ENCODE assay signal across 1 cellular context in the genomic region with DNA sequence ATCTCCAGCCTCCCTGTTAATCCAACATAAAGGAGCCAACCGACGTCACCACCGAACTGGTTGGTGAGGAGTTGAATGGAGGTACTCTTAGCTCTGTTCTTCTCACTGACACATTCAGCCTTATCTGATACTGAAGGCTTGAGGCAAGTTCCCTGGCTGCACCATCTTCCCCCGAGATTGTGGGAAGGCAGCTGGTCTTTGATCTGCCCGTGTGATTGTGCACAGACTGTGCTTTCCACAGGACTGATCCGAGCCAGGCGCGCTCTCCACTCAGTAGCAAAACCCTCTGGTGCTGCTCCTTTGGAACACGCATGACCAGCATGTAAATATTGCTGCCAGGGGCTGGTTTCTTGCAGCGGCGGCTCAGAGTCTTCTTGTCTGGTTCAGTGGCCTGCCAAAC.
TF ChIP-seq lines count a peak whose summit lies in the region.

No MANE protein-coding gene starts in this region.

TF ChIP-seq in K562, 482 proteins besides CTCF, POLR2A, EP300 and RAD21:
- no peak for TF ChIP-seq BRD9 (IDR thresholded peaks at IDR 0.05; ENCODE audit: low read depth, partially characterized antibody)
- TF ChIP-seq GATA2 (CRISPR knock-in tag; IDR thresholded peaks at IDR 0.05) = peak; percentile 74
- TF ChIP-seq CBFA2T2 (conservative IDR thresholded peaks at IDR 0.05) = 0 out of 2 replicates have a peak, but pooled peaks have one; percentile 32
- TF ChIP-seq, protein P1, sequence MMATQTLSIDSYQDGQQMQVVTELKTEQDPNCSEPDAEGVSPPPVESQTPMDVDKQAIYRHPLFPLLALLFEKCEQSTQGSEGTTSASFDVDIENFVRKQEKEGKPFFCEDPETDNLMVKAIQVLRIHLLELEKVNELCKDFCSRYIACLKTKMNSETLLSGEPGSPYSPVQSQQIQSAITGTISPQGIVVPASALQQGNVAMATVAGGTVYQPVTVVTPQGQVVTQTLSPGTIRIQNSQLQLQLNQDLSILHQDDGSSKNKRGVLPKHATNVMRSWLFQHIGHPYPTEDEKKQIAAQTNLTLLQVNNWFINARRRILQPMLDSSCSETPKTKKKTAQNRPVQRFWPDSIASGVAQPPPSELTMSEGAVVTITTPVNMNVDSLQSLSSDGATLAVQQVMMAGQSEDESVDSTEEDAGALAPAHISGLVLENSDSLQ (IDR thresholded peaks at IDR 0.05) = peak; percentile 21; the same call in 1 of the 2 replicates
- TF ChIP-seq CTBP1 (IDR thresholded peaks at IDR 0.05; ENCODE audit: borderline replicate concordance) = peak; percentile 61; the same call in 1 of the 2 replicates
- peak; percentile 27; the same call in 1 of the 2 replicates for TF ChIP-seq TEAD4 (IDR thresholded peaks at IDR 0.05; ENCODE audit: low read length)
- TF ChIP-seq TEAD4 (CRISPR knock-in tag; IDR thresholded peaks at IDR 0.05; ENCODE audit: borderline replicate concordance) = no peak
- 0 out of 2 replicates have a peak, but pooled peaks have one; percentile 21 for TF ChIP-seq TAL1 (IDR thresholded peaks at IDR 0.05)
- no peak for TF ChIP-seq NCOA2 (IDR thresholded peaks at IDR 0.05; ENCODE audit: partially characterized antibody in 2 of 2)
- peak; percentile 12; the same call in 1 of the 2 replicates for TF ChIP-seq ATF7 (IDR thresholded peaks at IDR 0.05)
- TF ChIP-seq, protein P2, sequence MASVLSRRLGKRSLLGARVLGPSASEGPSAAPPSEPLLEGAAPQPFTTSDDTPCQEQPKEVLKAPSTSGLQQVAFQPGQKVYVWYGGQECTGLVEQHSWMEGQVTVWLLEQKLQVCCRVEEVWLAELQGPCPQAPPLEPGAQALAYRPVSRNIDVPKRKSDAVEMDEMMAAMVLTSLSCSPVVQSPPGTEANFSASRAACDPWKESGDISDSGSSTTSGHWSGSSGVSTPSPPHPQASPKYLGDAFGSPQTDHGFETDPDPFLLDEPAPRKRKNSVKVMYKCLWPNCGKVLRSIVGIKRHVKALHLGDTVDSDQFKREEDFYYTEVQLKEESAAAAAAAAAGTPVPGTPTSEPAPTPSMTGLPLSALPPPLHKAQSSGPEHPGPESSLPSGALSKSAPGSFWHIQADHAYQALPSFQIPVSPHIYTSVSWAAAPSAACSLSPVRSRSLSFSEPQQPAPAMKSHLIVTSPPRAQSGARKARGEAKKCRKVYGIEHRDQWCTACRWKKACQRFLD (CRISPR knock-in tag; IDR thresholded peaks at IDR 0.05) = 0 out of 2 replicates have a peak, but pooled peaks have one; percentile 50
- TF ChIP-seq ZNF57 (CRISPR knock-in tag; IDR thresholded peaks at IDR 0.05) = no peak
- TF ChIP-seq, protein P3, sequence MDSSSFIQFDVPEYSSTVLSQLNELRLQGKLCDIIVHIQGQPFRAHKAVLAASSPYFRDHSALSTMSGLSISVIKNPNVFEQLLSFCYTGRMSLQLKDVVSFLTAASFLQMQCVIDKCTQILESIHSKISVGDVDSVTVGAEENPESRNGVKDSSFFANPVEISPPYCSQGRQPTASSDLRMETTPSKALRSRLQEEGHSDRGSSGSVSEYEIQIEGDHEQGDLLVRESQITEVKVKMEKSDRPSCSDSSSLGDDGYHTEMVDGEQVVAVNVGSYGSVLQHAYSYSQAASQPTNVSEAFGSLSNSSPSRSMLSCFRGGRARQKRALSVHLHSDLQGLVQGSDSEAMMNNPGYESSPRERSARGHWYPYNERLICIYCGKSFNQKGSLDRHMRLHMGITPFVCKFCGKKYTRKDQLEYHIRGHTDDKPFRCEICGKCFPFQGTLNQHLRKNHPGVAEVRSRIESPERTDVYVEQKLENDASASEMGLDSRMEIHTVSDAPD (CRISPR knock-in tag; IDR thresholded peaks at IDR 0.05) = no peak
- no peak for TF ChIP-seq ATF1 (CRISPR knock-in tag; IDR thresholded peaks at IDR 0.05)
- peak; percentile 30; the same call in 1 of the 2 replicates for TF ChIP-seq ATF1 (tag; IDR thresholded peaks at IDR 0.05)
- TF ChIP-seq RFX1 (IDR thresholded peaks at IDR 0.05) = no peak
- TF ChIP-seq RCOR1 (IDR thresholded peaks at IDR 0.05; ENCODE audit: borderline replicate concordance in 1 of 2, low read depth in 2 of 2, low read length in 2 of 2) = peak in 1 of 2 experiments; percentile 72; a peak in 2 of 4 replicates
- peak in 1 of 2 experiments; percentile 23; a peak in 1 of 4 replicates for TF ChIP-seq HDAC1 (IDR thresholded peaks at IDR 0.05)
- peak; percentile 47; the same call in 1 of the 2 replicates for TF ChIP-seq TCF3 (CRISPR knock-in tag; IDR thresholded peaks at IDR 0.05)
- 0 out of 2 replicates have a peak, but pooled peaks have one; percentile 29 for TF ChIP-seq MTA1 (IDR thresholded peaks at IDR 0.05; ENCODE audit: borderline replicate concordance)
- 0 out of 2 replicates have a peak, but pooled peaks have one; percentile 38 for TF ChIP-seq TCF7 (IDR thresholded peaks at IDR 0.05; ENCODE audit: borderline replicate concordance)
- peak; percentile 62 for TF ChIP-seq CBFA2T3 (IDR thresholded peaks at IDR 0.05)
- 0 out of 4 replicates have a peak, but pooled peaks of 1 of the 2 experiments have one; percentile 7 for TF ChIP-seq SRF (CRISPR knock-in tag; IDR thresholded peaks at IDR 0.05)
- no peak for TF ChIP-seq POLR2AphosphoS2 (IDR thresholded peaks at IDR 0.05; ENCODE audit: low read length)
- no peak for TF ChIP-seq PTTG1 (tag; IDR thresholded peaks at IDR 0.05; ENCODE audit: low read depth)
- TF ChIP-seq, protein P4, sequence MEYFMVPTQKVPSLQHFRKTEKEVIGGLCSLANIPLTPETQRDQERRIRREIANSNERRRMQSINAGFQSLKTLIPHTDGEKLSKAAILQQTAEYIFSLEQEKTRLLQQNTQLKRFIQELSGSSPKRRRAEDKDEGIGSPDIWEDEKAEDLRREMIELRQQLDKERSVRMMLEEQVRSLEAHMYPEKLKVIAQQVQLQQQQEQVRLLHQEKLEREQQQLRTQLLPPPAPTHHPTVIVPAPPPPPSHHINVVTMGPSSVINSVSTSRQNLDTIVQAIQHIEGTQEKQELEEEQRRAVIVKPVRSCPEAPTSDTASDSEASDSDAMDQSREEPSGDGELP (CRISPR knock-in tag; IDR thresholded peaks at IDR 0.05; ENCODE audit: borderline replicate concordance) = peak; percentile 73; the same call in 1 of the 2 replicates
- peak; percentile 12 for TF ChIP-seq ZFP36 (IDR thresholded peaks at IDR 0.05; ENCODE audit: low read depth, low read length, partially characterized antibody)
- 0 out of 2 replicates have a peak, but pooled peaks have one; percentile 30 for TF ChIP-seq SMAD4 (CRISPR knock-in tag; conservative IDR thresholded peaks at IDR 0.05)
- peak; percentile 40 for TF ChIP-seq KDM5B (IDR thresholded peaks at IDR 0.05; ENCODE audit: insufficient replicate concordance, low read depth, low read length)
- peak; percentile 18; the same call in 1 of the 2 replicates for TF ChIP-seq SOX6 (IDR thresholded peaks at IDR 0.05)
